1 cellular context compared by ENCODE assay signal in genomic region chr1:152034654-152035405, GRCh38.
A peak's percentile ranks its signal among the peaks of the same experiment; 100 is the strongest.
TF ChIP-seq lines count a peak whose summit lies in the region.

No MANE protein-coding gene starts in this region.

TF ChIP-seq in GM12878, 131 proteins besides CTCF, POLR2A, EP300 and RAD21:
- TF ChIP-seq SMAD5 (IDR thresholded peaks at IDR 0.05; ENCODE audit: low read depth) (no peak), NR2F1 (conservative IDR thresholded peaks at IDR 0.05) (no peak), TCF3 (IDR thresholded peaks at IDR 0.05; ENCODE audit: borderline replicate concordance, insufficient read depth, low read depth, low read length) (no peak), SMC3 (IDR thresholded peaks at IDR 0.05; ENCODE audit: borderline replicate concordance, low read length) (peak; percentile 20; the same call in 1 of the 2 replicates), PKNOX1 (IDR thresholded peaks at IDR 0.05) (peak; percentile 13; the same call in 1 of the 2 replicates), STAT3 (IDR thresholded peaks at IDR 0.05; ENCODE audit: low read depth, low read length) (no peak)
- TF ChIP-seq, protein P1, sequence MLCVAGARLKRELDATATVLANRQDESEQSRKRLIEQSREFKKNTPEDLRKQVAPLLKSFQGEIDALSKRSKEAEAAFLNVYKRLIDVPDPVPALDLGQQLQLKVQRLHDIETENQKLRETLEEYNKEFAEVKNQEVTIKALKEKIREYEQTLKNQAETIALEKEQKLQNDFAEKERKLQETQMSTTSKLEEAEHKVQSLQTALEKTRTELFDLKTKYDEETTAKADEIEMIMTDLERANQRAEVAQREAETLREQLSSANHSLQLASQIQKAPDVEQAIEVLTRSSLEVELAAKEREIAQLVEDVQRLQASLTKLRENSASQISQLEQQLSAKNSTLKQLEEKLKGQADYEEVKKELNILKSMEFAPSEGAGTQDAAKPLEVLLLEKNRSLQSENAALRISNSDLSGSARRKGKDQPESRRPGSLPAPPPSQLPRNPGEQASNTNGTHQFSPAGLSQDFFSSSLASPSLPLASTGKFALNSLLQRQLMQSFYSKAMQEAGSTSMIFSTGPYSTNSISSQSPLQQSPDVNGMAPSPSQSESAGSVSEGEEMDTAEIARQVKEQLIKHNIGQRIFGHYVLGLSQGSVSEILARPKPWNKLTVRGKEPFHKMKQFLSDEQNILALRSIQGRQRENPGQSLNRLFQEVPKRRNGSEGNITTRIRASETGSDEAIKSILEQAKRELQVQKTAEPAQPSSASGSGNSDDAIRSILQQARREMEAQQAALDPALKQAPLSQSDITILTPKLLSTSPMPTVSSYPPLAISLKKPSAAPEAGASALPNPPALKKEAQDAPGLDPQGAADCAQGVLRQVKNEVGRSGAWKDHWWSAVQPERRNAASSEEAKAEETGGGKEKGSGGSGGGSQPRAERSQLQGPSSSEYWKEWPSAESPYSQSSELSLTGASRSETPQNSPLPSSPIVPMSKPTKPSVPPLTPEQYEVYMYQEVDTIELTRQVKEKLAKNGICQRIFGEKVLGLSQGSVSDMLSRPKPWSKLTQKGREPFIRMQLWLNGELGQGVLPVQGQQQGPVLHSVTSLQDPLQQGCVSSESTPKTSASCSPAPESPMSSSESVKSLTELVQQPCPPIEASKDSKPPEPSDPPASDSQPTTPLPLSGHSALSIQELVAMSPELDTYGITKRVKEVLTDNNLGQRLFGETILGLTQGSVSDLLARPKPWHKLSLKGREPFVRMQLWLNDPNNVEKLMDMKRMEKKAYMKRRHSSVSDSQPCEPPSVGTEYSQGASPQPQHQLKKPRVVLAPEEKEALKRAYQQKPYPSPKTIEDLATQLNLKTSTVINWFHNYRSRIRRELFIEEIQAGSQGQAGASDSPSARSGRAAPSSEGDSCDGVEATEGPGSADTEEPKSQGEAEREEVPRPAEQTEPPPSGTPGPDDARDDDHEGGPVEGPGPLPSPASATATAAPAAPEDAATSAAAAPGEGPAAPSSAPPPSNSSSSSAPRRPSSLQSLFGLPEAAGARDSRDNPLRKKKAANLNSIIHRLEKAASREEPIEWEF (IDR thresholded peaks at IDR 0.05; ENCODE audit: insufficient replicate concordance, low read depth, low read length) = no peak
